ENCODE assay signal across 1 cellular context in genomic region chr11:100550298-100550697, GRCh38.
TF ChIP-seq lines count a peak whose summit lies in the region.

No MANE protein-coding gene starts in this region.

TF ChIP-seq in HEK293, 187 proteins besides CTCF, POLR2A, EP300 and RAD21 (continued from another document):
- no peak for TF ChIP-seq ZNF155 (tag by site-specific recombination; IDR thresholded peaks at IDR 0.05)
- TF ChIP-seq ZNF19 (tag by site-specific recombination; IDR thresholded peaks at IDR 0.05; ENCODE audit: low read depth) = no peak
- TF ChIP-seq PRDM6 (tag by site-specific recombination; IDR thresholded peaks at IDR 0.05) = peak; percentile 39; the same call in 1 of the 2 replicates
- no peak for TF ChIP-seq ZNF248 (tag by site-specific recombination; IDR thresholded peaks at IDR 0.05)
- TF ChIP-seq ZNF518A (tag by site-specific recombination; conservative IDR thresholded peaks at IDR 0.05; ENCODE audit: low read depth) = no peak
- TF ChIP-seq ZNF449 (tag by site-specific recombination; IDR thresholded peaks at IDR 0.05) = no peak
- TF ChIP-seq ZNF76 (tag by site-specific recombination; IDR thresholded peaks at IDR 0.05; ENCODE audit: borderline replicate concordance, low read depth) = no peak
- peak; percentile 85 for TF ChIP-seq ZNF843 (tag by site-specific recombination; IDR thresholded peaks at IDR 0.05)
- no peak for TF ChIP-seq ZNF391 (tag by site-specific recombination; IDR thresholded peaks at IDR 0.05; ENCODE audit: borderline replicate concordance, low read depth)
- no peak for TF ChIP-seq ZBTB20 (tag by site-specific recombination; IDR thresholded peaks at IDR 0.05)
- peak; percentile 63 for TF ChIP-seq SCRT1 (tag by site-specific recombination; IDR thresholded peaks at IDR 0.05; ENCODE audit: borderline replicate concordance)
- TF ChIP-seq ZBTB44 (tag by site-specific recombination; IDR thresholded peaks at IDR 0.05) = 0 out of 2 replicates have a peak, but pooled peaks have one; percentile 6
- TF ChIP-seq ZBTB7A (tag by site-specific recombination; IDR thresholded peaks at IDR 0.05; ENCODE audit: low read depth) = no peak
- no peak for TF ChIP-seq ZNF114 (tag by site-specific recombination; IDR thresholded peaks at IDR 0.05)
- no peak for TF ChIP-seq ZNF830 (tag by site-specific recombination; IDR thresholded peaks at IDR 0.05; ENCODE audit: low read depth)
- no peak for TF ChIP-seq KLF8 (tag by site-specific recombination; IDR thresholded peaks at IDR 0.05)
- no peak for TF ChIP-seq ZNF530 (tag by site-specific recombination; IDR thresholded peaks at IDR 0.05; ENCODE audit: low read depth)
- no peak for TF ChIP-seq ZNF214 (tag by site-specific recombination; IDR thresholded peaks at IDR 0.05; ENCODE audit: borderline replicate concordance)
- no peak for TF ChIP-seq ZNF132 (tag by site-specific recombination; IDR thresholded peaks at IDR 0.05; ENCODE audit: borderline replicate concordance)
- no peak for TF ChIP-seq SP2 (tag by site-specific recombination; IDR thresholded peaks at IDR 0.05)
- TF ChIP-seq ZNF140 (tag by site-specific recombination; IDR thresholded peaks at IDR 0.05) = no peak
- no peak for TF ChIP-seq PRDM1 (tag by site-specific recombination; IDR thresholded peaks at IDR 0.05)
- no peak for TF ChIP-seq RBAK (tag by site-specific recombination; IDR thresholded peaks at IDR 0.05)
- no peak for TF ChIP-seq ATF2 (tag by site-specific recombination; IDR thresholded peaks at IDR 0.05; ENCODE audit: low read depth)
- TF ChIP-seq INSM2 (tag by site-specific recombination; IDR thresholded peaks at IDR 0.05) = no peak
- no peak for TF ChIP-seq ZNF501 (tag by site-specific recombination; IDR thresholded peaks at IDR 0.05)
- TF ChIP-seq PRDM4 (tag by site-specific recombination; IDR thresholded peaks at IDR 0.05) = no peak
- no peak for TF ChIP-seq ZNF558 (tag by site-specific recombination; IDR thresholded peaks at IDR 0.05)
- TF ChIP-seq FEZF1 (tag by site-specific recombination; IDR thresholded peaks at IDR 0.05) = peak; percentile 76
- no peak for TF ChIP-seq HOXC10 (CRISPR knock-in tag; IDR thresholded peaks at IDR 0.05)
- TF ChIP-seq SALL2 (tag by site-specific recombination; IDR thresholded peaks at IDR 0.05; ENCODE audit: borderline replicate concordance) = no peak
- TF ChIP-seq BCL6B (tag by site-specific recombination; IDR thresholded peaks at IDR 0.05) = no peak; the same call in 1 of the 2 replicates
- TF ChIP-seq ZNF2 (tag by site-specific recombination; IDR thresholded peaks at IDR 0.05) = no peak
- TF ChIP-seq ZSCAN23 (tag by site-specific recombination; IDR thresholded peaks at IDR 0.05) = no peak
- TF ChIP-seq ZNF510 (tag by site-specific recombination; IDR thresholded peaks at IDR 0.05; ENCODE audit: insufficient replicate concordance) = no peak
- TF ChIP-seq ZNF596 (tag by site-specific recombination; IDR thresholded peaks at IDR 0.05) = 0 out of 2 replicates have a peak, but pooled peaks have one; percentile 12
- no peak for TF ChIP-seq HOXA7 (CRISPR knock-in tag; IDR thresholded peaks at IDR 0.05; ENCODE audit: borderline replicate concordance)
- no peak for TF ChIP-seq ZSCAN18 (tag by site-specific recombination; IDR thresholded peaks at IDR 0.05)
- no peak for TF ChIP-seq ZNF624 (tag by site-specific recombination; IDR thresholded peaks at IDR 0.05)
